In the genomic region with DNA sequence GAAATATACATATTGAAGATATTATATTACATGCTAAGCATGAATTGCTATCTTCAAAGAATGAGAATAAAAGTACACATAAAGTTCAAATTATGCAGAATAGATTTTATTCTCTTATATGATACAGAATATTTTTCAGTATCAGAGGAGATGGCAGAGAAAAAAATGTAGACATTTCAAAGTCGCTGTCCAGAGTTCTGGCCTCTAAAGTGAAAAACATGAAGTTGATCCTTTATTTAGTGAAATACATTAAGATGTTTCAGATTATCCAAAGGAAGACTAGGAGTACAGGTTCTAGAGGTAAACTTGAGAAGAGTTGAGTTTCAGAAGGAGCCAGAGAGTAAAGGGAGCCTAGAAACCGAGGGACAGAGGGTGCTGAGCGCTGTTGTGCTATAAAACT, we compare ENCODE assay signal across 8 cellular contexts.
"Had no signal": no experiment of that assay in that cellular context is flagged by ENCODE, and none has a peak within 500 bp of the region (broad histone marks: within the 10 kb centered on the region; RNA-seq: fewer than 3 reads in every experiment).

No MANE protein-coding gene starts in this region.

- H3K4me1 Mint-ChIP-seq: IgD-negative memory B cell had no signal

- H3K36me3 ChIP-seq: HAP-1 had no signal

- DNase-seq: GOT3, H7, HFFc6, KG1 had no signal

- H3K4me3 ChIP-seq: HAP-1, K562 had no signal

- H3K4me1 ChIP-seq: HAP-1 had no signal

- ATAC-seq: K562 had no signal

- FAIRE-seq: HTR-8/SVneo, K562 had no signal

- H3K4me3 Mint-ChIP-seq: HFFc6, IgD-negative memory B cell had no signal

- H3K9me3 ChIP-seq: HAP-1 had no signal

- H3K27ac Mint-ChIP-seq: HFFc6, IgD-negative memory B cell had no signal
